Comparison of ENCODE assay signal across 8 cellular contexts in the genomic region with DNA sequence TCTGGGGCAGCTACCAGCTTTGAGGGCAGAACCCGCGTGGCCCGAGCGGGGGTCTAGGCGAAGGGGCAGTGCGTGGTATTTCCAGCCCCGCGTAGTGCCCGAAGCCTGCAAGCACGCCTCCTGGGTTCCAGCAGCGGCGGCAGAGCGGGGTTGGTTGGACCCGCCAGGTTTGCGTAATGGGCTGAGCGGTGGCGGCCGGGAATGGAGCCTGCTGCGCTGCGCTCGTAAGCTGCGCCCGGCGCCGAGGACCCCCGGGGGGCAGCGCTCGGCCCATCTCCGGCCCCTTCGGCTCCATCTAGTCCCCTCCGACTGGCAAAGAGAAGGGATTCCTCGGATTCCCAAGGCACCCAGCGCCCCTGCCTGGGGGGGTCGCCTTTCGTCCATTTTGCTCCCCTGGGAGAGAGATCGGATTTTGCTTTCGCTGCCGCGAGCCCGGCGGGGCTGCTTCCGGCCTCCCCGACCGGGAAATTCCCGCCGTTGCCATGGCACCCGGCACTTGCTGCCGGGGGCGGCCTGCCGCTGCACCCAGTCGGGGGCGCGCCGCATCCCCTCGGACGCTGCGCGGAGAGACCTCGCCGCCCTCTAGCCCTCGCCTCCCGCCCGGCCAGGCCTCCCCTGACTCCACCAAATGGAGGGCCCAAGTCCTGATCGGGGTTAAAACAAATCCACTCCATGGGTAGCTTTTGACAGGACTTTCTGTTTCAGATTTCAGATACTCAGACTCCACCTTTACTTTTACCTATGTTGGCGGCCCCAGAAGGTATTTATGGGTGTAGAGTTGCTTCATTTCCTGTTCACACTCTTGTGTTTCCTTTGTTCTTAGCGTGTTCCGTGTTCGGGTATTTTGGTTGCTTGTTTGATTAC.
DNase-seq lines count a peak whose midpoint lies in the region; ATAC-seq and TF ChIP-seq lines count a peak whose summit lies in the region.
"Not testable (repeated sequence)": the region's sequence is repeated elsewhere in the genome, so short reads cannot be mapped to it uniquely, and the experiment has no call there.

No MANE protein-coding gene starts in this region.

- peak overlapping the region; percentile 45 for H3K4me3 ChIP-seq in MM.1S (ENCODE audit: low read length)
- H3K4me3 ChIP-seq in endodermal cell (ENCODE audit: low read length) = not testable (repeated sequence)
- peak overlapping the region; percentile 53 for H3K4me3 ChIP-seq in retinal pigment epithelial cell (ENCODE audit: low read length)

- not testable (repeated sequence) for H3K27me3 ChIP-seq in MM.1S (replicated peaks; ENCODE audit: insufficient read depth, low read length); endodermal cell (ENCODE audit: control insufficient read depth, insufficient read depth, low read length, poor library complexity, severe bottlenecking)

- ATAC-seq in T-helper 17 cell, left lobe of liver: not testable (repeated sequence)

- H3K4me1 Mint-ChIP-seq in T-helper 17 cell; endodermal cell; stimulated activated naive CD8-positive, alpha-beta T cell treated with anti-CD3 and anti-CD28 coated beads, Interleukin-15, Interleukin-2, amounts not matched to agents 100 ng/mL and 50 ng/mL, for 24 hours (ENCODE audit: low read depth): not testable (repeated sequence)

- H3K4me3 Mint-ChIP-seq in T-helper 17 cell (peak overlapping the region; percentile 85), endodermal cell (peak overlapping the region; percentile 68)
- H3K4me3 Mint-ChIP-seq in stimulated activated naive CD8-positive, alpha-beta T cell treated with anti-CD3 and anti-CD28 coated beads, Interleukin-15, Interleukin-2, amounts not matched to agents 100 ng/mL and 50 ng/mL, for 24 hours = peak overlapping the region; percentile 81

- H2AFZ ChIP-seq in MM.1S (ENCODE audit: low read length) = not testable (repeated sequence)

- H3F3A ChIP-seq in MM.1S (ENCODE audit: insufficient read depth, low read length) = not testable (repeated sequence)

- not testable (repeated sequence) for H3K79me2 ChIP-seq in MM.1S (ENCODE audit: low read length)

- not testable (repeated sequence) for H4K20me1 ChIP-seq in MM.1S (ENCODE audit: insufficient read depth, low read length)

- not testable (repeated sequence) for H3K36me3 Mint-ChIP-seq in T-helper 17 cell (ENCODE audit: low read depth); endodermal cell (ENCODE audit: low read depth); stimulated activated naive CD8-positive, alpha-beta T cell treated with anti-CD3 and anti-CD28 coated beads, Interleukin-15, Interleukin-2, amounts not matched to agents 100 ng/mL and 50 ng/mL, for 24 hours (ENCODE audit: low read depth)

- TF ChIP-seq CTCF in MM.1S (IDR thresholded peaks at IDR 0.05; ENCODE audit: low read length); endodermal cell (conservative IDR thresholded peaks at IDR 0.05); retinal pigment epithelial cell (conservative IDR thresholded peaks at IDR 0.05; ENCODE audit: low read depth, low read length): not testable (repeated sequence)

- not testable (repeated sequence) for H3K9me3 Mint-ChIP-seq in endodermal cell; stimulated activated naive CD8-positive, alpha-beta T cell treated with anti-CD3 and anti-CD28 coated beads, Interleukin-15, Interleukin-2, amounts not matched to agents 100 ng/mL and 50 ng/mL, for 24 hours

- peak; percentile 35 for DNase-seq in COR-L47 (lab: John Stamatoyannopoulos, UW)
- peak; percentile 27 for DNase-seq in MM.1S
- peak; percentile 52 to 69 (median 62) for DNase-seq in T-helper 17 cell
- peak; percentile 88 for DNase-seq in activated effector memory CD4-positive, alpha-beta T cell treated with anti-CD3 and anti-CD28 coated beads, Interleukin-2, amount 50 U/mL, for 16 hours
- peak; percentile 79 for DNase-seq in endodermal cell
- DNase-seq in left lobe of liver (ENCODE audit: low spot score) = peak; percentile 70
- DNase-seq in retinal pigment epithelial cell (ENCODE audit: low read depth) = not testable (repeated sequence)

- H3K4me2 ChIP-seq in MM.1S (ENCODE audit: low read depth, low read length) = not testable (repeated sequence)

- WGBS in endodermal cell (ENCODE audit: insufficient coverage in 1 of 2, insufficient read length in 1 of 2), 2 experiments = 0% methylated on average over 14 of the region's 68 CpGs; no CpG with 5 or more reads in 1 of the 2 experiments

- peak overlapping the region; percentile 74 for H3K27ac ChIP-seq in MM.1S (ENCODE audit: low read length)
- peak overlapping the region; percentile 60 for H3K27ac ChIP-seq in endodermal cell (ENCODE audit: low read depth, low read length)

- H3K27ac Mint-ChIP-seq in T-helper 17 cell (peak overlapping the region; percentile 93), endodermal cell (peak overlapping the region; percentile 91)
- peak overlapping the region; percentile 63 for H3K27ac Mint-ChIP-seq in stimulated activated naive CD8-positive, alpha-beta T cell treated with anti-CD3 and anti-CD28 coated beads, Interleukin-15, Interleukin-2, amounts not matched to agents 100 ng/mL and 50 ng/mL, for 24 hours

- not testable (repeated sequence) for H3K9me3 ChIP-seq in MM.1S (replicated peaks; ENCODE audit: insufficient read depth, low read length); T-helper 17 cell (ENCODE audit: control insufficient read depth, low read length, poor library complexity, severe bottlenecking); endodermal cell (ENCODE audit: control insufficient read depth, low read length)

- H3K9ac ChIP-seq in MM.1S (ENCODE audit: low read length) (peak overlapping the region; percentile 61; the same call in 1 of the 2 replicates), endodermal cell (ENCODE audit: extremely low read depth, low read length, poor library complexity, severe bottlenecking) (peak overlapping the region; percentile 51)

- H3K9me2 ChIP-seq in MM.1S (replicated peaks; ENCODE audit: insufficient read depth, low read length) = not testable (repeated sequence)

- H3K36me3 ChIP-seq in MM.1S (replicated peaks; ENCODE audit: insufficient read depth, low read length); endodermal cell (ENCODE audit: control insufficient read depth, insufficient read depth, low read length): not testable (repeated sequence)

- not testable (repeated sequence) for H3K27me3 Mint-ChIP-seq in T-helper 17 cell; endodermal cell (ENCODE audit: insufficient read depth); stimulated activated naive CD8-positive, alpha-beta T cell treated with anti-CD3 and anti-CD28 coated beads, Interleukin-15, Interleukin-2, amounts not matched to agents 100 ng/mL and 50 ng/mL, for 24 hours

- H3K4me1 ChIP-seq in MM.1S (ENCODE audit: low read length); endodermal cell (ENCODE audit: control insufficient read depth, insufficient read depth, low read length): not testable (repeated sequence)
